1 cellular context compared by ENCODE assay signal in the genomic region with DNA sequence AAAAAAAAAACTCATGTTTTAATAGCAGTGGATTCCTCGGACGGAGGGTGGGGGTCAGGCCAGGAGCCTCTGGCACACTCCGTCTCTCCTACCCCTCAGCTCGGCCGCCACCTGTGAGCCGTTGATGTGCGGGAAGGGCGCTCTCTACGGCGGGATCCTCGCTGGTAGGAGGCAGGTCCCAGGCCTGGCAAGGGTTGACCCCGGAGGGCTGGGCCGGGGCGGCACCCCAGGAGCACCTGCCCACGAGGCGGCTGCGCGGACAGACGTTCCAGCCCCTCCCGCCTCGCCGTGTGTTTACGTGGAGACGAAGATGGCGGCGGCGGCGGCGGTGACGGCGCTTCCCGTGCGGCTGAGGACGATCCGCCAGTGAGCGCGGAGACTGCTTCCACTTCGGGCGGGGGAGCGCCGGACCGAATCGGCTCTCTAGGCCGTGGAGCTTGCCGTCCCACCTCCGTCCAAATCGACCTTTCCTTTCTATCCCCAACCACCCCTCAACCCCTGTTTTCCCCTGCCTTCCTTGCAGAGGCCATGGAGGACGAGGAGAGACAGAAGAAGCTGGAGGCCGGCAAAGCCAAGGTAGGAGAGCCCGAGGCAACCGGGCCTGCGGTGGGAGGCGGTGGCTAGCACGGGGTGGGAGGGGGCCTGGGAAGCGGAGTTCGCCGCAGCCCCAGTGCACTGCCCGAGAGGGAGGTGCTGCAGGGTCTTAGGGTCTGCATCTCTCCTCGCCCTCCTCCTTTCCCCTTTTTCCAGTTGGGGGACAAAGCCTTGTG.
TF ChIP-seq lines count a peak whose summit lies in the region.

A gene (plus strand): TSS at position 291 of the 770 bp plus-strand sequence. CDS start 238 bp downstream, at position 529.

TF ChIP-seq in HepG2, 621 proteins besides CTCF, POLR2A, EP300 and RAD21 (continued from another document and continues in another):
- TF ChIP-seq FOSL2 (CRISPR knock-in tag; IDR thresholded peaks at IDR 0.05) (0 out of 2 replicates have a peak, but pooled peaks have one; percentile 32), MIER2 (CRISPR knock-in tag; IDR thresholded peaks at IDR 0.05) (0 out of 2 replicates have a peak, but pooled peaks have one; percentile 27), CAMTA2 (CRISPR knock-in tag; IDR thresholded peaks at IDR 0.05; ENCODE audit: borderline replicate concordance) (0 out of 2 replicates have a peak, but pooled peaks have one; percentile 70), RFXAP (CRISPR knock-in tag; IDR thresholded peaks at IDR 0.05; ENCODE audit: borderline replicate concordance) (no peak), CC2D1A (CRISPR knock-in tag; IDR thresholded peaks at IDR 0.05) (no peak), ZEB1 (IDR thresholded peaks at IDR 0.05; ENCODE audit: insufficient replicate concordance, low read depth) (no peak), ZNF792 (CRISPR knock-in tag; IDR thresholded peaks at IDR 0.05) (peak; percentile 59; the same call in 1 of the 2 replicates), TP53 (CRISPR knock-in tag; conservative IDR thresholded peaks at IDR 0.05) (no peak; the same call in 1 of the 2 replicates), TBL1XR1 (IDR thresholded peaks at IDR 0.05; ENCODE audit: borderline replicate concordance, low read length, partially characterized antibody) (no peak), ZNF773 (CRISPR knock-in tag; IDR thresholded peaks at IDR 0.05; ENCODE audit: borderline replicate concordance) (no peak), SOX13 (IDR thresholded peaks at IDR 0.05) (no peak), SOX13 (CRISPR knock-in tag; conservative IDR thresholded peaks at IDR 0.05 in 1 of 2, IDR thresholded peaks at IDR 0.05 in 1 of 2) (peak in 1 of 2 experiments; percentile 65; a peak in 2 of 4 replicates), ZNF30 (CRISPR knock-in tag; IDR thresholded peaks at IDR 0.05) (no peak), ZNF124 (CRISPR knock-in tag; IDR thresholded peaks at IDR 0.05) (peak; percentile 22), RCOR2 (CRISPR knock-in tag; IDR thresholded peaks at IDR 0.05) (no peak), ZNF768 (CRISPR knock-in tag; IDR thresholded peaks at IDR 0.05) (no peak), THYN1 (CRISPR knock-in tag; IDR thresholded peaks at IDR 0.05; ENCODE audit: borderline replicate concordance, low read depth) (no peak), ZNF234 (CRISPR knock-in tag; conservative IDR thresholded peaks at IDR 0.05) (no peak), TCF12 (IDR thresholded peaks at IDR 0.05) (no peak), TCF12 (CRISPR knock-in tag; IDR thresholded peaks at IDR 0.05) (0 out of 2 replicates have a peak, but pooled peaks have one; percentile 49), TGIF2 (CRISPR knock-in tag; IDR thresholded peaks at IDR 0.05) (no peak), ZNF839 (CRISPR knock-in tag; IDR thresholded peaks at IDR 0.05; ENCODE audit: borderline replicate concordance) (no peak; the same call in 1 of the 2 replicates), ZNF577 (CRISPR knock-in tag; IDR thresholded peaks at IDR 0.05; ENCODE audit: borderline replicate concordance, low read depth) (no peak), YY1 (IDR thresholded peaks at IDR 0.05; ENCODE audit: insufficient read depth, insufficient replicate concordance, low read depth, low read length) (peak; percentile 96), IKZF1 (IDR thresholded peaks at IDR 0.05) (no peak), SNAI1 (CRISPR knock-in tag; IDR thresholded peaks at IDR 0.05; ENCODE audit: borderline replicate concordance) (peak; percentile 83; the same call in 1 of the 2 replicates), KDM1A (CRISPR knock-in tag; IDR thresholded peaks at IDR 0.05) (no peak)
- TF ChIP-seq, protein P1, sequence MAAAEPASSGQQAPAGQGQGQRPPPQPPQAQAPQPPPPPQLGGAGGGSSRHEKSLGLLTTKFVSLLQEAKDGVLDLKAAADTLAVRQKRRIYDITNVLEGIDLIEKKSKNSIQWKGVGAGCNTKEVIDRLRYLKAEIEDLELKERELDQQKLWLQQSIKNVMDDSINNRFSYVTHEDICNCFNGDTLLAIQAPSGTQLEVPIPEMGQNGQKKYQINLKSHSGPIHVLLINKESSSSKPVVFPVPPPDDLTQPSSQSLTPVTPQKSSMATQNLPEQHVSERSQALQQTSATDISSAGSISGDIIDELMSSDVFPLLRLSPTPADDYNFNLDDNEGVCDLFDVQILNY (CRISPR knock-in tag; conservative IDR thresholded peaks at IDR 0.05) = peak; percentile 71
- TF ChIP-seq, protein P2, sequence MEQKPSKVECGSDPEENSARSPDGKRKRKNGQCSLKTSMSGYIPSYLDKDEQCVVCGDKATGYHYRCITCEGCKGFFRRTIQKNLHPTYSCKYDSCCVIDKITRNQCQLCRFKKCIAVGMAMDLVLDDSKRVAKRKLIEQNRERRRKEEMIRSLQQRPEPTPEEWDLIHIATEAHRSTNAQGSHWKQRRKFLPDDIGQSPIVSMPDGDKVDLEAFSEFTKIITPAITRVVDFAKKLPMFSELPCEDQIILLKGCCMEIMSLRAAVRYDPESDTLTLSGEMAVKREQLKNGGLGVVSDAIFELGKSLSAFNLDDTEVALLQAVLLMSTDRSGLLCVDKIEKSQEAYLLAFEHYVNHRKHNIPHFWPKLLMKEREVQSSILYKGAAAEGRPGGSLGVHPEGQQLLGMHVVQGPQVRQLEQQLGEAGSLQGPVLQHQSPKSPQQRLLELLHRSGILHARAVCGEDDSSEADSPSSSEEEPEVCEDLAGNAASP (CRISPR knock-in tag; IDR thresholded peaks at IDR 0.05; ENCODE audit: borderline replicate concordance) = peak; percentile 41; the same call in 1 of the 2 replicates
- TF ChIP-seq, protein P3, sequence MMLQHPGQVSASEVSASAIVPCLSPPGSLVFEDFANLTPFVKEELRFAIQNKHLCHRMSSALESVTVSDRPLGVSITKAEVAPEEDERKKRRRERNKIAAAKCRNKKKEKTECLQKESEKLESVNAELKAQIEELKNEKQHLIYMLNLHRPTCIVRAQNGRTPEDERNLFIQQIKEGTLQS (CRISPR knock-in tag; IDR thresholded peaks at IDR 0.05) = 0 out of 2 replicates have a peak, but pooled peaks have one; percentile 22
- TF ChIP-seq, protein P4, sequence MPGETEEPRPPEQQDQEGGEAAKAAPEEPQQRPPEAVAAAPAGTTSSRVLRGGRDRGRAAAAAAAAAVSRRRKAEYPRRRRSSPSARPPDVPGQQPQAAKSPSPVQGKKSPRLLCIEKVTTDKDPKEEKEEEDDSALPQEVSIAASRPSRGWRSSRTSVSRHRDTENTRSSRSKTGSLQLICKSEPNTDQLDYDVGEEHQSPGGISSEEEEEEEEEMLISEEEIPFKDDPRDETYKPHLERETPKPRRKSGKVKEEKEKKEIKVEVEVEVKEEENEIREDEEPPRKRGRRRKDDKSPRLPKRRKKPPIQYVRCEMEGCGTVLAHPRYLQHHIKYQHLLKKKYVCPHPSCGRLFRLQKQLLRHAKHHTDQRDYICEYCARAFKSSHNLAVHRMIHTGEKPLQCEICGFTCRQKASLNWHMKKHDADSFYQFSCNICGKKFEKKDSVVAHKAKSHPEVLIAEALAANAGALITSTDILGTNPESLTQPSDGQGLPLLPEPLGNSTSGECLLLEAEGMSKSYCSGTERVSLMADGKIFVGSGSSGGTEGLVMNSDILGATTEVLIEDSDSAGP (CRISPR knock-in tag; IDR thresholded peaks at IDR 0.05; ENCODE audit: borderline replicate concordance) = peak; percentile 95
- TF ChIP-seq, protein P5, sequence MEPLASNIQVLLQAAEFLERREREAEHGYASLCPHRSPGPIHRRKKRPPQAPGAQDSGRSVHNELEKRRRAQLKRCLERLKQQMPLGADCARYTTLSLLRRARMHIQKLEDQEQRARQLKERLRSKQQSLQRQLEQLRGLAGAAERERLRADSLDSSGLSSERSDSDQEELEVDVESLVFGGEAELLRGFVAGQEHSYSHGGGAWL (CRISPR knock-in tag; IDR thresholded peaks at IDR 0.05) = peak; percentile 69
- TF ChIP-seq, protein P6, sequence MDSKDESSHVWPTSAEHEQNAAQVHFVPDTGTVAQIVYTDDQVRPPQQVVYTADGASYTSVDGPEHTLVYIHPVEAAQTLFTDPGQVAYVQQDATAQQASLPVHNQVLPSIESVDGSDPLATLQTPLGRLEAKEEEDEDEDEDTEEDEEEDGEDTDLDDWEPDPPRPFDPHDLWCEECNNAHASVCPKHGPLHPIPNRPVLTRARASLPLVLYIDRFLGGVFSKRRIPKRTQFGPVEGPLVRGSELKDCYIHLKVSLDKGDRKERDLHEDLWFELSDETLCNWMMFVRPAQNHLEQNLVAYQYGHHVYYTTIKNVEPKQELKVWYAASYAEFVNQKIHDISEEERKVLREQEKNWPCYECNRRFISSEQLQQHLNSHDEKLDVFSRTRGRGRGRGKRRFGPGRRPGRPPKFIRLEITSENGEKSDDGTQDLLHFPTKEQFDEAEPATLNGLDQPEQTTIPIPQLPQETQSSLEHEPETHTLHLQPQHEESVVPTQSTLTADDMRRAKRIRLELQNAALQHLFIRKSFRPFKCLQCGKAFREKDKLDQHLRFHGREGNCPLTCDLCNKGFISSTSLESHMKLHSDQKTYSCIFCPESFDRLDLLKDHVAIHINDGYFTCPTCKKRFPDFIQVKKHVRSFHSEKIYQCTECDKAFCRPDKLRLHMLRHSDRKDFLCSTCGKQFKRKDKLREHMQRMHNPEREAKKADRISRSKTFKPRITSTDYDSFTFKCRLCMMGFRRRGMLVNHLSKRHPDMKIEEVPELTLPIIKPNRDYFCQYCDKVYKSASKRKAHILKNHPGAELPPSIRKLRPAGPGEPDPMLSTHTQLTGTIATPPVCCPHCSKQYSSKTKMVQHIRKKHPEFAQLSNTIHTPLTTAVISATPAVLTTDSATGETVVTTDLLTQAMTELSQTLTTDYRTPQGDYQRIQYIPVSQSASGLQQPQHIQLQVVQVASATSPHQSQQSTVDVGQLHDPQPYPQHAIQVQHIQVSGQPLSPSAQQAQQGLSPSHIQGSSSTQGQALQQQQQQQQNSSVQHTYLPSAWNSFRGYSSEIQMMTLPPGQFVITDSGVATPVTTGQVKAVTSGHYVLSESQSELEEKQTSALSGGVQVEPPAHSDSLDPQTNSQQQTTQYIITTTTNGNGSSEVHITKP (CRISPR knock-in tag; IDR thresholded peaks at IDR 0.05; ENCODE audit: low read depth) = 0 out of 2 replicates have a peak, but pooled peaks have one; percentile 25
- TF ChIP-seq, protein P7, sequence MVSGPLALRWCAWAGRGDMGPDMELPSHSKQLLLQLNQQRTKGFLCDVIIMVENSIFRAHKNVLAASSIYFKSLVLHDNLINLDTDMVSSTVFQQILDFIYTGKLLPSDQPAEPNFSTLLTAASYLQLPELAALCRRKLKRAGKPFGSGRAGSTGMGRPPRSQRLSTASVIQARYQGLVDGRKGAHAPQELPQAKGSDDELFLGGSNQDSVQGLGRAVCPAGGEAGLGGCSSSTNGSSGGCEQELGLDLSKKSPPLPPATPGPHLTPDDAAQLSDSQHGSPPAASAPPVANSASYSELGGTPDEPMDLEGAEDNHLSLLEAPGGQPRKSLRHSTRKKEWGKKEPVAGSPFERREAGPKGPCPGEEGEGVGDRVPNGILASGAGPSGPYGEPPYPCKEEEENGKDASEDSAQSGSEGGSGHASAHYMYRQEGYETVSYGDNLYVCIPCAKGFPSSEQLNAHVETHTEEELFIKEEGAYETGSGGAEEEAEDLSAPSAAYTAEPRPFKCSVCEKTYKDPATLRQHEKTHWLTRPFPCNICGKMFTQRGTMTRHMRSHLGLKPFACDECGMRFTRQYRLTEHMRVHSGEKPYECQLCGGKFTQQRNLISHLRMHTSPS (CRISPR knock-in tag; IDR thresholded peaks at IDR 0.05; ENCODE audit: low read depth) = peak; percentile 85
- TF ChIP-seq, protein P8, sequence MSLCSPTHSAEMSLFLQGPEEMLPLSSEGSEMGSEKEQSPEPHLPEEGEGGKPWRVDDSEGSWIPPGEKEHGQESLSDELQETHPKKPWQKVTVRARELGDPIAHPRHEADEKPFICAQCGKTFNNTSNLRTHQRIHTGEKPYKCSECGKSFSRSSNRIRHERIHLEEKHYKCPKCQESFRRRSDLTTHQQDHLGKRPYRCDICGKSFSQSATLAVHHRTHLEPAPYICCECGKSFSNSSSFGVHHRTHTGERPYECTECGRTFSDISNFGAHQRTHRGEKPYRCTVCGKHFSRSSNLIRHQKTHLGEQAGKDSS (CRISPR knock-in tag; IDR thresholded peaks at IDR 0.05; ENCODE audit: borderline replicate concordance, low read depth) = peak; percentile 92
- TF ChIP-seq, protein P9, sequence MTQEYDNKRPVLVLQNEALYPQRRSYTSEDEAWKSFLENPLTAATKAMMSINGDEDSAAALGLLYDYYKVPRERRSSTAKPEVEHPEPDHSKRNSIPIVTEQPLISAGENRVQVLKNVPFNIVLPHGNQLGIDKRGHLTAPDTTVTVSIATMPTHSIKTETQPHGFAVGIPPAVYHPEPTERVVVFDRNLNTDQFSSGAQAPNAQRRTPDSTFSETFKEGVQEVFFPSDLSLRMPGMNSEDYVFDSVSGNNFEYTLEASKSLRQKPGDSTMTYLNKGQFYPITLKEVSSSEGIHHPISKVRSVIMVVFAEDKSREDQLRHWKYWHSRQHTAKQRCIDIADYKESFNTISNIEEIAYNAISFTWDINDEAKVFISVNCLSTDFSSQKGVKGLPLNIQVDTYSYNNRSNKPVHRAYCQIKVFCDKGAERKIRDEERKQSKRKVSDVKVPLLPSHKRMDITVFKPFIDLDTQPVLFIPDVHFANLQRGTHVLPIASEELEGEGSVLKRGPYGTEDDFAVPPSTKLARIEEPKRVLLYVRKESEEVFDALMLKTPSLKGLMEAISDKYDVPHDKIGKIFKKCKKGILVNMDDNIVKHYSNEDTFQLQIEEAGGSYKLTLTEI (CRISPR knock-in tag; conservative IDR thresholded peaks at IDR 0.05) = no peak
- TF ChIP-seq, protein P10, sequence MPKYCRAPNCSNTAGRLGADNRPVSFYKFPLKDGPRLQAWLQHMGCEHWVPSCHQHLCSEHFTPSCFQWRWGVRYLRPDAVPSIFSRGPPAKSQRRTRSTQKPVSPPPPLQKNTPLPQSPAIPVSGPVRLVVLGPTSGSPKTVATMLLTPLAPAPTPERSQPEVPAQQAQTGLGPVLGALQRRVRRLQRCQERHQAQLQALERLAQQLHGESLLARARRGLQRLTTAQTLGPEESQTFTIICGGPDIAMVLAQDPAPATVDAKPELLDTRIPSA (CRISPR knock-in tag; IDR thresholded peaks at IDR 0.05; ENCODE audit: borderline replicate concordance) = peak; percentile 79; the same call in 1 of the 2 replicates
- TF ChIP-seq, protein P11, sequence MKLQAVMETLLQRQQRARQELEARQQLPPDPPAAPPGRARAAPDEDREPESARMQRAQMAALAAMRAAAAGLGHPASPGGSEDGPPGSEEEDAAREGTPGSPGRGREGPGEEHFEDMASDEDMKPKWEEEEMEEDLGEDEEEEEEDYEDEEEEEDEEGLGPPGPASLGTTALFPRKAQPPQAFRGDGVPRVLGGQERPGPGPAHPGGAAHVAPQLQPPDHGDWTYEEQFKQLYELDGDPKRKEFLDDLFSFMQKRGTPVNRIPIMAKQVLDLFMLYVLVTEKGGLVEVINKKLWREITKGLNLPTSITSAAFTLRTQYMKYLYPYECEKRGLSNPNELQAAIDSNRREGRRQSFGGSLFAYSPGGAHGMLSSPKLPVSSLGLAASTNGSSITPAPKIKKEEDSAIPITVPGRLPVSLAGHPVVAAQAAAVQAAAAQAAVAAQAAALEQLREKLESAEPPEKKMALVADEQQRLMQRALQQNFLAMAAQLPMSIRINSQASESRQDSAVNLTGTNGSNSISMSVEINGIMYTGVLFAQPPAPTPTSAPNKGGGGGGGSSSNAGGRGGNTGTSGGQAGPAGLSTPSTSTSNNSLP (IDR thresholded peaks at IDR 0.05; ENCODE audit: low read depth, low read length) = no peak
